In the genomic region with DNA sequence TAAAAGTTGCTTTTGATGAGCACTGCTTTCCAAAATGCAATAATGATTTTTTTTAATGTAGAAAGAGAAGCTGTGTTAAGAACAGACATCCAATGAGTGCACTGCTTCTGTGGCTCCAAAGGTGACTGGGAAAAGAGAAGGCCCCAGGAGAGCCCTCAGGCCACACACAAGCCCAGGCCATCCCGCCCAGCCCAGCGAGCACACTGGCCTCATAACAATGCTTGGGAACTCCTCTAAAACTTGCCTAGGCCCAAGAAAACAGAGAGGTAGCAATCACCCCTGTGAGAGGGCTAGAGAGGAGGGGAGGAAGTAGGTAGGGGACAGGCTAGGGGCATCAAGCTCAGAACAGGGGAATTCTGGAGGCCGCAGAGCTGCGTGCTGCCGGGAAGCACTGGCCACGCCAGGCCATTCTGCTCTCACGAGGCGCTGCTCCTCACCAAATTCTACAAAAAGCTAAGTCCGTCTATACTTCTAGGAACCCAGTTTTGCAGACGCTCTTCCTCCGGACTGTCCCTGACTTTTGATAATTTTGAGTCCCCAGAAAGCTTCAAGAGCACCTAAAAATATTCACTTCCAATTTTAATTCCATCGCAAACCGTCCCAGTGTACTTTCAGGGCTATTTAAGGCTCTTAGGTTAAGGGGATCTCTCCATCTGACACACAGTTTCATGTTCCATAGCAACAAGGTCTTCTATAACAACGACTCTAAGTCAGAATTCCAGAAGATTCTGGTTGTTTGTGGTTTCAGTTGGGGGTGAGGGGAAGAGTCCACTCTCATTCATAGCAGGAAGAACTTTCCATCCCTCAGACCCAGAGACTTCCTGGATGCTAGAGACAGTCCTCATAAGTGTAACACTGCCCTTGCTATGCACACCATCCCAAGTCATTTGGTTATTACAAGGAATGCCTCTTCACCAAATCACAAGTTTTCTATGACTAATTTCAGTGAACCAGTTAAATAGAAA, we compare ENCODE assay signal across 19 cellular contexts. TPM values are rescaled to one million over a fixed set of nuclear protein-coding genes. Genes with fewer than 3 reads are reported as not detected.
DNase-seq lines count a peak whose midpoint lies in the region; ATAC-seq and TF ChIP-seq lines count a peak whose summit lies in the region.
"Had no signal": no experiment of that assay in that cellular context is flagged by ENCODE, and none has a peak within 500 bp of the region (broad histone marks: within the 10 kb centered on the region; RNA-seq: fewer than 3 reads in every experiment).

No MANE protein-coding gene starts in this region.

- H3K4me3 Mint-ChIP-seq in stimulated activated effector memory CD8-positive, alpha-beta T cell treated with anti-CD3 and anti-CD28 coated beads, Interleukin-12 subunit alpha, Interleukin-12 subunit beta, amount 100 ng/mL, for 72 hours = no peak overlapping the region

- H3K36me3 Mint-ChIP-seq in stimulated activated effector memory CD8-positive, alpha-beta T cell treated with anti-CD3 and anti-CD28 coated beads, Interleukin-12 subunit alpha, Interleukin-12 subunit beta, amount 100 ng/mL, for 72 hours = no peaks in the 10 kb centered on the region

- peaks cover 26% of the 10 kb centered on the region for H3K4me1 ChIP-seq in GM23248 (ENCODE audit: insufficient read depth)
- H3K4me1 ChIP-seq: sigmoid colon had no signal

- peak overlapping the region; percentile 32 for H2AFZ ChIP-seq in GM23248
- H2AFZ ChIP-seq: PC-9 had no signal

- H4K20me1 ChIP-seq in GM23248 (ENCODE audit: insufficient read depth) = no peaks in the 10 kb centered on the region
- H4K20me1 ChIP-seq: BLaER1 had no signal

- no peaks in the 10 kb centered on the region for H3K9me2 ChIP-seq in GM23248 (ENCODE audit: insufficient read depth)
- H3K9me2 ChIP-seq: SK-N-SH had no signal

- H3K4me1 Mint-ChIP-seq in stimulated activated effector memory CD8-positive, alpha-beta T cell treated with anti-CD3 and anti-CD28 coated beads, Interleukin-12 subunit alpha, Interleukin-12 subunit beta, amount 100 ng/mL, for 72 hours = peaks cover 7% of the 10 kb centered on the region

- H3K9ac ChIP-seq in GM23248 = peak overlapping the region; percentile 29; the same call in 1 of the 2 replicates
- H3K9ac ChIP-seq: BLaER1, SK-N-SH had no signal

- 88 to 93% methylated on average over 14 of the region's 14 CpGs for WGBS in GM23248 (ENCODE audit: low coverage in 1 of 2, low lambda C conversion rate in 2 of 2, missing lambda C conversion rate in 2 of 2), 2 experiments

- peak overlapping the region; percentile 36 for H3K4me2 ChIP-seq in GM23248 (ENCODE audit: unreplicated experiment)
- H3K4me2 ChIP-seq: BLaER1, PC-9, SK-N-SH had no signal

- no peaks in the 10 kb centered on the region for H3K9me3 ChIP-seq in GM23248 (ENCODE audit: low read depth)
- H3K9me3 ChIP-seq: BLaER1, heart right ventricle, neutrophil, sigmoid colon, SK-N-SH had no signal

- no peaks in the 10 kb centered on the region for H3K36me3 ChIP-seq in GM23248 (ENCODE audit: low read depth)
- H3K36me3 ChIP-seq: BLaER1 had no signal

- DNase-seq in GM23248 (peak; percentile 79), astrocyte of the spinal cord (ENCODE audit: low read depth, low spot score) (peak; percentile 61), hepatic stellate cell (ENCODE audit: low spot score) (peak; percentile 69), MV-4-11 (lab: John Stamatoyannopoulos, UW) (no peak), NCI-H187 (lab: John Stamatoyannopoulos, UW) (no peak), KG1 (lab: John Stamatoyannopoulos, UW) (no peak)
- no peak for DNase-seq in stimulated activated effector memory CD8-positive, alpha-beta T cell treated with anti-CD3 and anti-CD28 coated beads, Interleukin-12 subunit alpha, Interleukin-12 subunit beta, amount 100 ng/mL, for 72 hours (ENCODE audit: low spot score in 2 of 2)
- DNase-seq in activated effector memory CD4-positive, alpha-beta T cell treated with anti-CD3 and anti-CD28 coated beads, Interleukin-2, amount 50 U/mL, for 16 hours = no peak
- DNase-seq: activated CD4-positive, alpha-beta T cell treated with anti-CD3 and anti-CD28 coated beads, Interleukin-2, amount 50 U/mL, for 1 hour; DMS153; heart right ventricle; NCI-H1092; NCI-H69; PC-9; sigmoid colon; SK-N-SH had no signal

- TF ChIP-seq CTCF in astrocyte of the spinal cord (IDR thresholded peaks at IDR 0.05; ENCODE audit: low read depth, low read length) = no peak

- no peak for ATAC-seq in stimulated activated effector memory CD8-positive, alpha-beta T cell treated with anti-CD3 and anti-CD28 coated beads, Interleukin-12 subunit alpha, Interleukin-12 subunit beta, amount 100 ng/mL, for 72 hours
- ATAC-seq: heart right ventricle, K562 had no signal

- H3K79me2 ChIP-seq in GM23248 (ENCODE audit: insufficient read depth) = no peaks in the 10 kb centered on the region

- H3F3A ChIP-seq in GM23248 (ENCODE audit: insufficient read depth) = peaks cover 30% of the 10 kb centered on the region

- H3K4me3 ChIP-seq in GM23248 = no peak overlapping the region
- H3K4me3 ChIP-seq in astrocyte of the spinal cord (ENCODE audit: low read depth, low read length) = no peak overlapping the region
- H3K4me3 ChIP-seq: BLaER1, heart right ventricle, K562, PC-9, sigmoid colon had no signal

- in situ Hi-C loops in GM23248 (cut with MboI) = no loop called here
- in situ Hi-C loops in astrocyte of the spinal cord (cut with HindIII; ENCODE audit: low sequenced_read_pairs) = no loop called here

- H3K9me3 Mint-ChIP-seq in stimulated activated effector memory CD8-positive, alpha-beta T cell treated with anti-CD3 and anti-CD28 coated beads, Interleukin-12 subunit alpha, Interleukin-12 subunit beta, amount 100 ng/mL, for 72 hours = no peaks in the 10 kb centered on the region

- peak overlapping the region; percentile 67 for H3K27ac Mint-ChIP-seq in stimulated activated effector memory CD8-positive, alpha-beta T cell treated with anti-CD3 and anti-CD28 coated beads, Interleukin-12 subunit alpha, Interleukin-12 subunit beta, amount 100 ng/mL, for 72 hours

- H3K27ac ChIP-seq in GM23248 = peak overlapping the region; percentile 61
- H3K27ac ChIP-seq: BLaER1, neutrophil, PC-9 had no signal

- H3K27me3 ChIP-seq in GM23248 (replicated peaks; ENCODE audit: insufficient read depth) = no peaks in the 10 kb centered on the region
- H3K27me3 ChIP-seq: BLaER1, heart right ventricle, neutrophil, sigmoid colon had no signal

RNA-seq across cellular contexts. Expression of a gene that starts 51.0 kb away (rescaled TPM):
- 10.4 and 13.2 TPM in 2 replicates for total RNA-seq in GM23248 (2014; rRNA removed; shearing (Covaris generic))
- 15.7 and 17.2 TPM in 2 replicates for polyA plus RNA-seq in GM23248 (2016; fragmentation: Nextera tagmentation; extraction: Ambion mirVana)

Comparison
In these comparisons a context has a peak if more than half of its experiments do, and no peak if none do; other contexts are left out.
1. DNase-seq: peak in GM23248 (single experiment), astrocyte of the spinal cord (single experiment) and hepatic stellate cell (single experiment); none in stimulated activated effector memory CD8-positive, alpha-beta T cell treated with anti-CD3 and anti-CD28 coated beads, Interleukin-12 subunit alpha, Interleukin-12 subunit beta, amount 100 ng/mL, for 72 hours (0 of 2), MV-4-11 (single experiment), activated effector memory CD4-positive, alpha-beta T cell treated with anti-CD3 and anti-CD28 coated beads, Interleukin-2, amount 50 U/mL, for 16 hours (single experiment), NCI-H187 (0 of 2) and KG1 (single experiment).